Comparison of ENCODE assay signal across 8 cellular contexts in genomic region chr3:134449277-134449676, GRCh38. TPM values are rescaled to one million over a fixed set of nuclear protein-coding genes. Genes with fewer than 3 reads are reported as not detected.
DNase-seq lines count a peak whose midpoint lies in the region; TF ChIP-seq lines count a peak whose summit lies in the region.

No MANE protein-coding gene starts in this region.

- 0 out of 2 replicates have a peak overlapping the region, but pooled peaks have one; percentile 7 for H2AFZ ChIP-seq in GM23248

- H3K27ac ChIP-seq in GM23248 (no peak overlapping the region), WERI-Rb-1 (peak overlapping the region; percentile 84), thyroid gland (no peak overlapping the region)

- no peak for TF ChIP-seq POLR2A in thyroid gland (IDR thresholded peaks at IDR 0.05)

- H3K4me2 ChIP-seq in GM23248 (ENCODE audit: unreplicated experiment): no peak overlapping the region

- H4K20me1 ChIP-seq in GM23248 (ENCODE audit: insufficient read depth): no peaks in the 10 kb centered on the region

- in situ Hi-C loops in GM23248 (cut with MboI): no loop called here

- intact Hi-C loops in thyroid gland (cut with DNase I): no loop called here

- H3K27me3 ChIP-seq in GM23248 (replicated peaks; ENCODE audit: insufficient read depth): no peaks in the 10 kb centered on the region
- no peaks in the 10 kb centered on the region for H3K27me3 ChIP-seq in WERI-Rb-1 (ENCODE audit: insufficient read depth, low read depth, severe bottlenecking)
- H3K27me3 ChIP-seq in thyroid gland: no peaks in the 10 kb centered on the region

- no peaks in the 10 kb centered on the region for H3K9me3 ChIP-seq in GM23248 (ENCODE audit: low read depth)
- peaks cover 3% of the 10 kb centered on the region for H3K9me3 ChIP-seq in WERI-Rb-1 (ENCODE audit: severe bottlenecking)
- no peaks in the 10 kb centered on the region for H3K9me3 ChIP-seq in thyroid gland

- H3K36me3 ChIP-seq in GM23248 (ENCODE audit: low read depth) (no peaks in the 10 kb centered on the region), WERI-Rb-1 (no peaks in the 10 kb centered on the region), thyroid gland (no peaks in the 10 kb centered on the region)

- H3K4me1 ChIP-seq in GM23248 (ENCODE audit: insufficient read depth) (peaks cover 42% of the 10 kb centered on the region), thyroid gland (peaks cover 11 to 30% of the 10 kb centered on the region in 2 donors)

- WGBS in GM23248 (ENCODE audit: low coverage in 1 of 2, low lambda C conversion rate in 2 of 2, missing lambda C conversion rate in 2 of 2), 2 experiments: 65 to 77% methylated on average over 2 of the region's 2 CpGs
- WGBS in thyroid gland, 2 donors: 68 to 71% methylated on average over 2 of the region's 2 CpGs

- DNase-seq in AG08395 (ENCODE audit: low spot score) (peak; percentile 45), GM23248 (peak; percentile 73), WERI-Rb-1 (peak; percentile 76), hepatic stellate cell (ENCODE audit: low spot score) (peak; percentile 43), thyroid gland (peak; percentile 64 to 66), NCI-H2227 (lab: John Stamatoyannopoulos, UW; ENCODE audit: unreplicated experiment) (no peak), GOT3 (lab: John Stamatoyannopoulos, UW) (no peak), OCI-M2 (lab: John Stamatoyannopoulos, UW; ENCODE audit: unreplicated experiment) (no peak)

- TF ChIP-seq CTCF in WERI-Rb-1 (IDR thresholded peaks at IDR 0.05; ENCODE audit: low read depth, low read length) (peak; percentile 79), thyroid gland (IDR thresholded peaks at IDR 0.05) (peak in 5 of 6 experiments; percentile 33 to 65 (median 51))

- H3K9me2 ChIP-seq in GM23248 (ENCODE audit: insufficient read depth): no peaks in the 10 kb centered on the region

- peaks cover 30% of the 10 kb centered on the region for H3F3A ChIP-seq in GM23248 (ENCODE audit: insufficient read depth)

- no peak overlapping the region for H3K9ac ChIP-seq in GM23248

- H3K4me3 ChIP-seq in GM23248 (no peak overlapping the region), WERI-Rb-1 (ENCODE audit: low read depth, low read length) (no peak overlapping the region), thyroid gland (replicated peaks in 1 of 3) (no peak overlapping the region)

- H3K79me2 ChIP-seq in GM23248 (ENCODE audit: insufficient read depth): no peaks in the 10 kb centered on the region

RNA-seq across cellular contexts. Expression of gene ANAPC13, which starts 36.5 kb away (rescaled TPM):
- total RNA-seq in GM23248 (2014; rRNA removed; shearing (Covaris generic)): 93.5 and 108 TPM in 2 replicates
- polyA plus RNA-seq in GM23248 (2016; fragmentation: Nextera tagmentation; extraction: Ambion mirVana): 197 and 201 TPM in 2 replicates
- 100 to 1,000 TPM in 2 of 4 donors, 10 to 100 TPM in 2; 60.1 to 112 (median 93.5) TPM for total RNA-seq in thyroid gland

RNA-seq across cellular contexts. Expression of gene CEP63, which starts 36.6 kb away (rescaled TPM):
- 12.6 and 21.0 TPM in 2 replicates for total RNA-seq in GM23248 (2014; rRNA removed; shearing (Covaris generic))
- polyA plus RNA-seq in GM23248 (2016; fragmentation: Nextera tagmentation; extraction: Ambion mirVana): 28.8 and 29.7 TPM in 2 replicates
- total RNA-seq in thyroid gland: 10 to 100 TPM; 21.3 to 26.5 (median 24.3) TPM

Comparison
In these comparisons a context has a peak if more than half of its experiments do, and no peak if none do; other contexts are left out.
1. DNase-seq: peak in AG08395 (single experiment), GM23248 (single experiment), WERI-Rb-1 (single experiment), hepatic stellate cell (single experiment) and thyroid gland (2 of 2); none in NCI-H2227 (single experiment), GOT3 (single experiment) and OCI-M2 (single experiment).